Comparison of ENCODE assay signal across 8 cellular contexts in genomic region chr11:250740-251299, GRCh38. TPM values are rescaled to one million over a fixed set of nuclear protein-coding genes. Genes with fewer than 3 reads are reported as not detected.
A peak's percentile ranks its signal among the peaks of the same experiment; 100 is the strongest.
DNase-seq lines count a peak whose midpoint lies in the region; ATAC-seq and TF ChIP-seq lines count a peak whose summit lies in the region.

No MANE protein-coding gene starts in this region.

- TF ChIP-seq EP300 in esophagus muscularis mucosa (IDR thresholded peaks at IDR 0.05), result no peak

- H3K9me3 ChIP-seq in esophagus muscularis mucosa (no peaks in the 10 kb centered on the region), neuronal stem cell (replicated peaks in 1 of 2; ENCODE audit: control insufficient read depth in 2 of 2, insufficient read depth in 1 of 2, low read depth in 1 of 2, low read length in 2 of 2) (no peaks in the 10 kb centered on the region), thyroid gland (no peaks in the 10 kb centered on the region)

- no peak for ATAC-seq in HG03139 (IDR thresholded peaks at IDR 0.05; ENCODE audit: unreplicated experiment)

- H3K23ac ChIP-seq in neuronal stem cell (ENCODE audit: low read depth, low read length, poor library complexity), result no peak overlapping the region

- H4K91ac ChIP-seq in neuronal stem cell (ENCODE audit: low read depth, low read length, poor library complexity), result no peak overlapping the region

- no peak overlapping the region for H2AFZ ChIP-seq in neuronal stem cell (ENCODE audit: low read length)

- 81% methylated on average over 10 of the region's 10 CpGs for WGBS in esophagus muscularis mucosa
- no CpG with 5 or more reads among the region's 10 CpGs for WGBS in neuronal stem cell (ENCODE audit: extremely low coverage in 2 of 2, insufficient read length in 2 of 2, insufficient replicate concordance in 1 of 2), 2 donors
- 86% methylated on average over 10 of the region's 10 CpGs for WGBS in thyroid gland, 2 donors

- peak; percentile 71 for TF ChIP-seq CTCF in GM12875 (IDR thresholded peaks at IDR 0.05; ENCODE audit: borderline replicate concordance, insufficient read depth, low read depth, low read length)
- peak; percentile 56 to 64 (median 58) for TF ChIP-seq CTCF in esophagus muscularis mucosa (IDR thresholded peaks at IDR 0.05)
- TF ChIP-seq CTCF in thyroid gland (IDR thresholded peaks at IDR 0.05), result peak; percentile 14 to 47 (median 33)

- no peak overlapping the region for H2BK120ac ChIP-seq in neuronal stem cell (ENCODE audit: low read depth, low read length)

- H2BK5ac ChIP-seq in neuronal stem cell (ENCODE audit: low read length), result no peak overlapping the region

- no peak overlapping the region for H3K9ac ChIP-seq in neuronal stem cell (ENCODE audit: low read depth, low read length, poor library complexity)

- H3K4me3 ChIP-seq in GM12875 (ENCODE audit: low read depth, low read length) (no peak overlapping the region), esophagus muscularis mucosa (no peak overlapping the region), neuronal stem cell (ENCODE audit: low read length in 2 of 2) (no peak overlapping the region), thyroid gland (replicated peaks in 1 of 3) (no peak overlapping the region)

- H3K27ac ChIP-seq in esophagus muscularis mucosa (replicated peaks in 1 of 4) (peak overlapping the region in 1 of 4 donors; percentile 11), neuronal stem cell (replicated peaks; ENCODE audit: low read length) (no peak overlapping the region), thyroid gland (no peak overlapping the region)

- no peak overlapping the region for H4K8ac ChIP-seq in neuronal stem cell (ENCODE audit: low read depth, low read length)

- no peak overlapping the region for H3K4ac ChIP-seq in neuronal stem cell (ENCODE audit: low read length)

- H3K27me3 ChIP-seq in esophagus muscularis mucosa (no peaks in the 10 kb centered on the region), neuronal stem cell (ENCODE audit: control insufficient read depth in 3 of 3, insufficient read depth in 3 of 3, low read depth in 1 of 3, low read length in 3 of 3) (no peaks in the 10 kb centered on the region), thyroid gland (no peaks in the 10 kb centered on the region)

- no peak for TF ChIP-seq POLR2A in esophagus muscularis mucosa (IDR thresholded peaks at IDR 0.05; ENCODE audit: low read depth)
- no peak for TF ChIP-seq POLR2A in thyroid gland (IDR thresholded peaks at IDR 0.05)

- H3K4me1 ChIP-seq in esophagus muscularis mucosa, result no peaks in the 10 kb centered on the region
- H3K4me1 ChIP-seq in neuronal stem cell (ENCODE audit: control insufficient read depth in 2 of 2, insufficient read depth in 1 of 2, low read depth in 1 of 2, low read length in 2 of 2), result no peaks in the 10 kb centered on the region
- no peaks in the 10 kb centered on the region for H3K4me1 ChIP-seq in thyroid gland

- no peak overlapping the region for H2BK12ac ChIP-seq in neuronal stem cell (ENCODE audit: low read length)

- no peak overlapping the region for H2BK15ac ChIP-seq in neuronal stem cell (ENCODE audit: low read length)

- H3K14ac ChIP-seq in neuronal stem cell (ENCODE audit: low read length), result no peak overlapping the region

- H3K18ac ChIP-seq in neuronal stem cell (ENCODE audit: low read length), result no peak overlapping the region

- H3K36me3 ChIP-seq in esophagus muscularis mucosa, result peaks cover 53 to 81% (median 80%) of the 10 kb centered on the region in 4 donors
- H3K36me3 ChIP-seq in neuronal stem cell (replicated peaks in 1 of 2; ENCODE audit: control insufficient read depth in 2 of 2, insufficient read depth in 2 of 2, low read length in 2 of 2), result peaks cover 41 to 81% of the 10 kb centered on the region in 2 donors
- H3K36me3 ChIP-seq in thyroid gland, result peaks cover 56 to 59% of the 10 kb centered on the region in 2 donors

- no peak overlapping the region for H2AK5ac ChIP-seq in neuronal stem cell (ENCODE audit: low read depth, low read length)

- intact Hi-C loops in esophagus muscularis mucosa (cut with DNase I), result loop anchor here (5.0 kb wide), 1 partner anchor 111 kb away; no protein-coding TSS in a partner anchor
- intact Hi-C loops in thyroid gland (cut with DNase I), result no loop called here

- H3K79me1 ChIP-seq in neuronal stem cell (ENCODE audit: low read depth, low read length), result no peaks in the 10 kb centered on the region

- H3K4me2 ChIP-seq in neuronal stem cell (ENCODE audit: insufficient read depth, low read length, poor library complexity, severe bottlenecking), result no peak overlapping the region

- DNase-seq in NCI-H69 (lab: John Stamatoyannopoulos, UW) (peak; percentile 42), esophagus muscularis mucosa (ENCODE audit: extremely low spot score) (no peak), neuronal stem cell (ENCODE audit: low spot score) (peak; percentile 70), thyroid gland (peak; percentile 42 to 43), NCI-H226 (no peak)
- DNase-seq in activated CD8-positive, alpha-beta memory T cell treated with anti-CD3 and anti-CD28 coated beads, Interleukin-2, amount 50 U/mL, for 4 hours, result peak; percentile 84

RNA-seq across cellular contexts. Expression of gene PSMD13, which starts 14.0 kb away (rescaled TPM):
- total RNA-seq in esophagus muscularis mucosa (100 to 1,000 TPM in 1 of 4 donors, 10 to 100 TPM in 3; 86.4 to 124 (median 94.1) TPM), thyroid gland (100 to 1,000 TPM in 1 of 4 donors, 10 to 100 TPM in 3; 64.7 to 111 (median 77.7) TPM)
- 70.9 TPM for polyA plus RNA-seq in neuronal stem cell (2013, experiment 1 of 2)
- 69.7 TPM for polyA plus RNA-seq in neuronal stem cell (2013, experiment 2 of 2)

RNA-seq across cellular contexts. Expression of gene SIRT3, which starts 14.7 kb away (rescaled TPM):
- total RNA-seq in esophagus muscularis mucosa (10 to 100 TPM in 3 of 4 donors, 1 to 10 TPM in 1; 7.9 to 20.1 (median 14.0) TPM), thyroid gland (10 to 100 TPM; 14.3 to 21.2 (median 17.0) TPM)
- 17.8 TPM for polyA plus RNA-seq in neuronal stem cell (2013, experiment 1 of 2)
- polyA plus RNA-seq in neuronal stem cell (2013, experiment 2 of 2), result 18.8 TPM

RNA-seq across cellular contexts. Expression of gene NLRP6, which starts 27.4 kb away (rescaled TPM):
- total RNA-seq in esophagus muscularis mucosa (1 to 10 TPM in 1 of 4 donors, under 1 TPM in 2, not detected in 1; 0.13 to 2.2 (median 0.42) TPM), thyroid gland (under 1 TPM; 0.13 to 0.73 (median 0.28) TPM)
- not detected for polyA plus RNA-seq in neuronal stem cell (2013, experiment 1 of 2)
- polyA plus RNA-seq in neuronal stem cell (2013, experiment 2 of 2), result not detected

RNA-seq across cellular contexts. Expression of gene PGGHG, which starts 38.1 kb away (rescaled TPM):
- total RNA-seq in esophagus muscularis mucosa (10 to 100 TPM; 13.3 to 23.7 (median 18.8) TPM), thyroid gland (10 to 100 TPM; 21.8 to 43.3 (median 32.7) TPM)
- 50.4 TPM for polyA plus RNA-seq in neuronal stem cell (2013, experiment 1 of 2)
- 48.9 TPM for polyA plus RNA-seq in neuronal stem cell (2013, experiment 2 of 2)

RNA-seq across cellular contexts. Expression of gene RIC8A, which starts 43.3 kb away (rescaled TPM):
- 100 to 1,000 TPM in 3 of 4 donors, 10 to 100 TPM in 1; 76.8 to 137 (median 123) TPM for total RNA-seq in esophagus muscularis mucosa
- polyA plus RNA-seq in neuronal stem cell (2013, experiment 1 of 2), result 43.3 TPM
- 49.2 TPM for polyA plus RNA-seq in neuronal stem cell (2013, experiment 2 of 2)
- 100 to 1,000 TPM in 2 of 4 donors, 10 to 100 TPM in 2; 65.8 to 128 (median 99.8) TPM for total RNA-seq in thyroid gland

Comparison
In these comparisons a context has a peak if more than half of its experiments do, and no peak if none do; other contexts are left out.
1. DNase-seq: peak in NCI-H69 (single experiment), activated CD8-positive, alpha-beta memory T cell treated with anti-CD3 and anti-CD28 coated beads, Interleukin-2, amount 50 U/mL, for 4 hours (single experiment), neuronal stem cell (single experiment) and thyroid gland (2 of 2); none in esophagus muscularis mucosa (single experiment) and NCI-H226 (single experiment).
2. Peak in every context shown above with its lines, with median percentiles within 50 percentile points of each other: CTCF ChIP-seq.